In genomic region chrX:110699109-110699508, GRCh38 we compare ENCODE assay signal across 12 cellular contexts.
A peak's percentile ranks its signal among the peaks of the same experiment; 100 is the strongest.
DNase-seq lines count a peak whose midpoint lies in the region; ATAC-seq, FAIRE-seq and TF ChIP-seq lines count a peak whose summit lies in the region.
"Had no signal": no experiment of that assay in that cellular context is flagged by ENCODE, and none has a peak within 500 bp of the region (broad histone marks: within the 10 kb centered on the region; RNA-seq: fewer than 3 reads in every experiment).

No MANE protein-coding gene starts in this region.

- DNase-seq in COLO829 (ENCODE audit: low spot score): peak; percentile 9
- DNase-seq in bronchial epithelial cell (ENCODE audit: low read depth): peak; percentile 8
- DNase-seq in activated CD8-positive, alpha-beta T cell treated with anti-CD3 and anti-CD28 coated beads for 36 hours: no peak
- DNase-seq in amygdala (lab: John Stamatoyannopoulos, UW): no peak
- DNase-seq in HAP-1 (ENCODE audit: low spot score in 2 of 2): no peak
- DNase-seq in NCI-H1092 treated with DMSO at 0.1 percent for 48 hours (lab: John Stamatoyannopoulos, UW): no peak
- DNase-seq: mucosa of descending colon, substantia nigra had no signal

- CTCF ChIA-PET in activated CD8-positive, alpha-beta T cell treated with anti-CD3 and anti-CD28 coated beads for 36 hours (lab: Charles Lee): no interaction called here

- in situ Hi-C loops in HAP-1 (cut with MboI; ENCODE audit: low sequenced_read_pairs): no loop called here

- no peaks in the 10 kb centered on the region for H3K9me3 Mint-ChIP-seq in activated CD8-positive, alpha-beta T cell treated with anti-CD3 and anti-CD28 coated beads for 36 hours

- POLR2A ChIA-PET in activated CD8-positive, alpha-beta T cell treated with anti-CD3 and anti-CD28 coated beads for 36 hours (lab: Charles Lee): no interaction called here

- peaks cover 5% of the 10 kb centered on the region for H3K4me1 Mint-ChIP-seq in activated CD8-positive, alpha-beta T cell treated with anti-CD3 and anti-CD28 coated beads for 36 hours (ENCODE audit: low read depth)

- H3K4me1 ChIP-seq in HAP-1: no peaks in the 10 kb centered on the region
- H3K4me1 ChIP-seq: ascending aorta, right atrium auricular region had no signal

- H3K27me3 Mint-ChIP-seq in activated CD8-positive, alpha-beta T cell treated with anti-CD3 and anti-CD28 coated beads for 36 hours: no peaks in the 10 kb centered on the region

- no peak overlapping the region for H3K4me3 Mint-ChIP-seq in activated CD8-positive, alpha-beta T cell treated with anti-CD3 and anti-CD28 coated beads for 36 hours

- H3K36me3 ChIP-seq in bronchial epithelial cell (ENCODE audit: control insufficient read depth, insufficient read depth, low read length) (no peaks in the 10 kb centered on the region), HAP-1 (replicated peaks) (no peaks in the 10 kb centered on the region; the same call in 1 of the 2 replicates)
- H3K36me3 ChIP-seq: ascending aorta, right atrium auricular region had no signal

- H3K36me3 Mint-ChIP-seq in activated CD8-positive, alpha-beta T cell treated with anti-CD3 and anti-CD28 coated beads for 36 hours (ENCODE audit: low read depth): no peaks in the 10 kb centered on the region

- H3K27ac Mint-ChIP-seq in activated CD8-positive, alpha-beta T cell treated with anti-CD3 and anti-CD28 coated beads for 36 hours: no peak overlapping the region

- intact Hi-C loops in activated CD8-positive, alpha-beta T cell treated with anti-CD3 and anti-CD28 coated beads for 36 hours (cut with micrococcal nuclease): no loop called here

- TF ChIP-seq CTCF in bronchial epithelial cell (IDR thresholded peaks at IDR 0.05; ENCODE audit: insufficient read depth, low read length, severe bottlenecking): no peak
- TF ChIP-seq CTCF in activated CD8-positive, alpha-beta T cell treated with anti-CD3 and anti-CD28 coated beads for 36 hours (IDR thresholded peaks at IDR 0.05): no peak

- H3K27me3 ChIP-seq in bronchial epithelial cell (ENCODE audit: control insufficient read depth, insufficient read depth, low read length) (no peaks in the 10 kb centered on the region), HAP-1 (ENCODE audit: low read depth) (no peaks in the 10 kb centered on the region)
- H3K27me3 ChIP-seq: ascending aorta had no signal

- no peaks in the 10 kb centered on the region for H3K9me3 ChIP-seq in HAP-1
- H3K9me3 ChIP-seq: ascending aorta, mucosa of descending colon, right atrium auricular region had no signal

- ATAC-seq in GM21390 (IDR thresholded peaks at IDR 0.05; ENCODE audit: unreplicated experiment) (peak; percentile 40), HG03135 (IDR thresholded peaks at IDR 0.05; ENCODE audit: unreplicated experiment) (peak; percentile 22)
- ATAC-seq in activated CD8-positive, alpha-beta T cell treated with anti-CD3 and anti-CD28 coated beads for 36 hours: no peak
- ATAC-seq: mucosa of descending colon had no signal

- H3K4me3 ChIP-seq in bronchial epithelial cell (ENCODE audit: low read depth, low read length) (no peak overlapping the region), HAP-1 (no peak overlapping the region)
- H3K4me3 ChIP-seq: ascending aorta, mucosa of descending colon, right atrium auricular region had no signal

- FAIRE-seq in bronchial epithelial cell (lab: Jason Lieb, UNC): no peak

Comparison
In these comparisons a context has a peak if more than half of its experiments do, and no peak if none do; other contexts are left out.
1. DNase-seq: peak in COLO829 (single experiment) and bronchial epithelial cell (single experiment); none in activated CD8-positive, alpha-beta T cell treated with anti-CD3 and anti-CD28 coated beads for 36 hours (single experiment), amygdala (0 of 56), HAP-1 (0 of 2) and NCI-H1092 treated with DMSO at 0.1 percent for 48 hours (single experiment).